14 cellular contexts compared by ENCODE assay signal in the genomic region with DNA sequence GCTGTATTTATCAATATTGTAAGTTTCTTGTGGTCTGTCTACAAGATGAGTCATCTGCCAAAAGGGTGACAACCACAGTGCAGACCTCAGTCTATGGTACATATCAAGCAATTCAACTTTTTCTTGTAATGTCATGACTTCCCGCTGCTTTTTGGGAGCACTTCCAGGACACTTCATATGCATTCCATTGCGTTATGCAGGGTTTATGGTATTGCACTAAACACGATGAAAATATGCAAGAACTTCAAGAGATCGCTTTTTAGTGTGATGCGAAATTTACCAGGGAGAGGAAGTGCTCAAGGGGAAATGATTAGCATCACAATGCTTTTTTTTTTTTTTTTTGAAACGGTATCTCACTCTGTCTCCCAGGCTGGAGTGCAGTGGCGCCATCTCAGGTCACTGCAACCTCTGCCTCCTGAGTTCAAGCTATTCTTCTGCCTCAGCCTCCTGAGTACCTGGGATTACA.
DNase-seq lines count a peak whose midpoint lies in the region; ATAC-seq and TF ChIP-seq lines count a peak whose summit lies in the region.
"Had no signal": no experiment of that assay in that cellular context is flagged by ENCODE, and none has a peak within 500 bp of the region (broad histone marks: within the 10 kb centered on the region; RNA-seq: fewer than 3 reads in every experiment).

No MANE protein-coding gene starts in this region.

- H3K4me3 ChIP-seq in BJ (ENCODE audit: low read depth, low read length), result no peak overlapping the region
- H3K4me3 ChIP-seq in PC-3 (ENCODE audit: low read length), result no peak overlapping the region
- no peak overlapping the region for H3K4me3 ChIP-seq in endodermal cell (ENCODE audit: low read length)
- H3K4me3 ChIP-seq: prostate gland had no signal

- H3K4me1 ChIP-seq in PC-3 (ENCODE audit: insufficient read depth, low read length) (peaks cover 6% of the 10 kb centered on the region; the same call in 1 of the 2 replicates), endodermal cell (ENCODE audit: control insufficient read depth, insufficient read depth, low read length) (peaks cover 6% of the 10 kb centered on the region)
- H3K4me1 ChIP-seq: prostate gland had no signal

- H3F3A ChIP-seq in PC-3 (ENCODE audit: low read length, unreplicated experiment), result no peaks in the 10 kb centered on the region

- BruUV-seq in PC-3 (replicated peaks; lab: Mats Ljungman, UMichigan), result no TSS peak

- H3K36me3 ChIP-seq in BJ (ENCODE audit: control insufficient read depth, insufficient read depth, low read length), result no peaks in the 10 kb centered on the region
- H3K36me3 ChIP-seq in PC-3 (ENCODE audit: low read depth, low read length), result no peaks in the 10 kb centered on the region
- no peaks in the 10 kb centered on the region for H3K36me3 ChIP-seq in endodermal cell (ENCODE audit: control insufficient read depth, insufficient read depth, low read length)
- H3K36me3 ChIP-seq: prostate gland had no signal

- intact Hi-C loops in PC-3 (cut with micrococcal nuclease), result no loop called here

- H3K9me3 ChIP-seq in PC-3 (ENCODE audit: low read length) (no peaks in the 10 kb centered on the region), endodermal cell (ENCODE audit: control insufficient read depth, low read length) (no peaks in the 10 kb centered on the region)
- H3K9me3 ChIP-seq: prostate gland had no signal

- no peak overlapping the region for H3K4me3 Mint-ChIP-seq in endodermal cell
- H3K4me3 Mint-ChIP-seq: B cell; stimulated activated effector memory CD8-positive, alpha-beta T cell treated with anti-CD3 and anti-CD28 coated beads, Interleukin-12 subunit alpha, Interleukin-12 subunit beta, amount 100 ng/mL, for 72 hours had no signal

- POLR2A ChIA-PET in BJ (lab: Charles Lee) (no interaction called here), PC-3 (lab: Charles Lee; ENCODE audit: unreplicated experiment) (no interaction called here)

- peaks cover 3% of the 10 kb centered on the region for H3K27me3 Mint-ChIP-seq in endodermal cell (ENCODE audit: insufficient read depth)

- no peak overlapping the region for H3K27ac Mint-ChIP-seq in endodermal cell
- H3K27ac Mint-ChIP-seq: B cell; stimulated activated effector memory CD8-positive, alpha-beta T cell treated with anti-CD3 and anti-CD28 coated beads, Interleukin-12 subunit alpha, Interleukin-12 subunit beta, amount 100 ng/mL, for 72 hours had no signal

- CTCF ChIA-PET in BJ (lab: Yijun Ruan, JAX), result interaction anchor here (1.2 kb wide), 1 partner anchor 75 kb away, joined by 3 read pairs; no protein-coding TSS in a partner anchor
- CTCF ChIA-PET in PC-3 (lab: Charles Lee), result no interaction called here

- TF ChIP-seq CTCF in BJ (IDR thresholded peaks at IDR 0.05; ENCODE audit: insufficient read depth, low read depth, low read length) (peak; percentile 22; the same call in 1 of the 2 replicates), PC-3 (conservative IDR thresholded peaks at IDR 0.05; ENCODE audit: low read depth, low read length) (peak; percentile 40; the same call in 1 of the 2 replicates), endodermal cell (conservative IDR thresholded peaks at IDR 0.05) (peak; percentile 66)

- H3K4me1 Mint-ChIP-seq in endodermal cell, result peaks cover 17% of the 10 kb centered on the region
- H3K4me1 Mint-ChIP-seq: B cell; stimulated activated effector memory CD8-positive, alpha-beta T cell treated with anti-CD3 and anti-CD28 coated beads, Interleukin-12 subunit alpha, Interleukin-12 subunit beta, amount 100 ng/mL, for 72 hours had no signal

- no peaks in the 10 kb centered on the region for H3K9me3 Mint-ChIP-seq in endodermal cell

- no peaks in the 10 kb centered on the region for H3K36me3 Mint-ChIP-seq in endodermal cell (ENCODE audit: low read depth)
- H3K36me3 Mint-ChIP-seq: stimulated activated effector memory CD8-positive, alpha-beta T cell treated with anti-CD3 and anti-CD28 coated beads, Interleukin-12 subunit alpha, Interleukin-12 subunit beta, amount 100 ng/mL, for 72 hours had no signal

- ATAC-seq in PC-3 (no peak; the same call in 1 of the 2 replicates), HG03520 (IDR thresholded peaks at IDR 0.05; ENCODE audit: unreplicated experiment) (no peak)
- ATAC-seq: stimulated activated effector memory CD8-positive, alpha-beta T cell treated with anti-CD3 and anti-CD28 coated beads, Interleukin-12 subunit alpha, Interleukin-12 subunit beta, amount 100 ng/mL, for 72 hours had no signal

- H4K20me1 ChIP-seq in PC-3 (ENCODE audit: low read length), result no peaks in the 10 kb centered on the region

- no peak overlapping the region for H3K4me2 ChIP-seq in PC-3 (ENCODE audit: low read length)

- H3K79me2 ChIP-seq in PC-3 (ENCODE audit: low read length), result no peaks in the 10 kb centered on the region

- DNase-seq in BJ (ENCODE audit: low read depth) (peak; percentile 70), HS-5 (ENCODE audit: low read depth) (peak; percentile 92), PC-3 (peak; percentile 71), endodermal cell (no peak), NCI-H526 treated with DMSO at 0.1 percent for 48 hours (lab: John Stamatoyannopoulos, UW) (no peak), GDM1 (lab: John Stamatoyannopoulos, UW) (no peak)
- no peak for DNase-seq in activated T-cell treated with anti-CD3 and anti-CD28 coated beads, Interleukin-2, amount 50 U/mL, for 48 hours
- DNase-seq: activated CD4-positive, alpha-beta T cell treated with anti-CD3 and anti-CD28 coated beads, Interleukin-2, amount 50 U/mL, for 1 hour; NCI-H1417 treated with DMSO at 0.1 percent for 48 hours; NCI-H82 had no signal

- no peak overlapping the region for H2AFZ ChIP-seq in PC-3 (ENCODE audit: low read length)

- H3K9me2 ChIP-seq in PC-3 (replicated peaks; ENCODE audit: low read length), result no peaks in the 10 kb centered on the region

- H3K27ac ChIP-seq in PC-3 (ENCODE audit: low read length) (no peak overlapping the region), endodermal cell (ENCODE audit: low read depth, low read length) (no peak overlapping the region)
- H3K27ac ChIP-seq: prostate gland had no signal

- 64 to 68% methylated on average over 6 to 7 of the region's 7 CpGs for WGBS in endodermal cell (ENCODE audit: insufficient coverage in 1 of 2, insufficient read length in 1 of 2), 2 experiments

- H3K9ac ChIP-seq in PC-3 (ENCODE audit: low read length), result no peak overlapping the region
- no peak overlapping the region for H3K9ac ChIP-seq in endodermal cell (ENCODE audit: extremely low read depth, low read length, poor library complexity, severe bottlenecking)

- no peaks in the 10 kb centered on the region for H3K27me3 ChIP-seq in BJ (ENCODE audit: control insufficient read depth, insufficient read depth, low read length)
- H3K27me3 ChIP-seq in PC-3 (ENCODE audit: low read length), result no peaks in the 10 kb centered on the region
- peaks cover 7% of the 10 kb centered on the region for H3K27me3 ChIP-seq in endodermal cell (ENCODE audit: control insufficient read depth, insufficient read depth, low read length, poor library complexity, severe bottlenecking)

Comparison
In these comparisons a context has a peak if more than half of its experiments do, and no peak if none do; other contexts are left out.
1. DNase-seq: peak in BJ (single experiment), HS-5 (single experiment) and PC-3 (single experiment); none in endodermal cell (single experiment), activated T-cell treated with anti-CD3 and anti-CD28 coated beads, Interleukin-2, amount 50 U/mL, for 48 hours (0 of 2), NCI-H526 treated with DMSO at 0.1 percent for 48 hours (single experiment) and GDM1 (single experiment).
2. Peak in every context shown above with its lines, with median percentiles within 50 percentile points of each other: CTCF ChIP-seq.